26 cellular contexts compared by ENCODE assay signal in genomic region chr10:132439025-132439388, GRCh38. TPM values are rescaled to one million over a fixed set of nuclear protein-coding genes. Genes with fewer than 3 reads are reported as not detected.
DNase-seq lines count a peak whose midpoint lies in the region; TF ChIP-seq lines count a peak whose summit lies in the region.
"Had no signal": no experiment of that assay in that cellular context is flagged by ENCODE, and none has a peak within 500 bp of the region (broad histone marks: within the 10 kb centered on the region; RNA-seq: fewer than 3 reads in every experiment).

No MANE protein-coding gene starts in this region.

- H3K4ac ChIP-seq in mesenchymal stem cell (ENCODE audit: low read depth in 1 of 2, low read length in 2 of 2) = peak overlapping the region; percentile 58 to 62

- peak overlapping the region; percentile 29 for H2AFZ ChIP-seq in mesenchymal stem cell (ENCODE audit: low read depth, low read length)
- H2AFZ ChIP-seq: PC-9 had no signal

- H3K14ac ChIP-seq in mesenchymal stem cell (ENCODE audit: low read length in 2 of 2) = peak overlapping the region in 1 of 2 experiments; percentile 80

- no peak overlapping the region for H3K4me3 ChIP-seq in mesenchymal stem cell (ENCODE audit: insufficient read depth in 1 of 2, low read depth in 1 of 2, low read length in 2 of 2)
- H3K4me3 ChIP-seq in spleen = no peak overlapping the region
- H3K4me3 ChIP-seq: body of pancreas, esophagus muscularis mucosa, PC-9, SJSA1, thoracic aorta had no signal

- peak overlapping the region; percentile 89 to 95 for H3K18ac ChIP-seq in mesenchymal stem cell (ENCODE audit: low read depth in 1 of 2, low read length in 2 of 2)

- H3K4me1 Mint-ChIP-seq in activated CD4-positive, alpha-beta T cell treated with anti-CD3 and anti-CD28 coated beads, Interleukin-2, amount 10 ng/mL, durations not matched to agents 7 days and 5 days = peaks cover 12% of the 10 kb centered on the region

- H4K8ac ChIP-seq in mesenchymal stem cell (ENCODE audit: low read length) = peak overlapping the region; percentile 92

- 43% methylated on average over 6 of the region's 6 CpGs for WGBS in mesenchymal stem cell
- 51 to 73% (median 67%) methylated on average over 2 to 6 of the region's 6 CpGs for WGBS in spleen, 5 donors

- no peak overlapping the region for H3K4me2 ChIP-seq in mesenchymal stem cell (ENCODE audit: low read length, poor library complexity, severe bottlenecking)
- H3K4me2 ChIP-seq: PC-9 had no signal

- TF ChIP-seq POLR2A in spleen (IDR thresholded peaks at IDR 0.05) = no peak

- peaks cover 5% of the 10 kb centered on the region for H3K9me3 Mint-ChIP-seq in activated CD4-positive, alpha-beta T cell treated with anti-CD3 and anti-CD28 coated beads, Interleukin-2, amount 10 ng/mL, durations not matched to agents 7 days and 5 days
- H3K9me3 Mint-ChIP-seq: activated T-helper 2 cell treated with anti-CD3 and anti-CD28 coated beads, Interferon-gamma antibody, Interleukin-2, Interleukin-4, amounts not matched to agents 10 μg/mL and 5 μg/mL and 100 μg/mL, durations not matched to agents 14 hours and 24 hours and 36 hours had no signal

- CTCF ChIA-PET in activated CD4-positive, alpha-beta T cell treated with anti-CD3 and anti-CD28 coated beads, Interleukin-2, amount 10 ng/mL, durations not matched to agents 7 days and 5 days (lab: Charles Lee) = interaction anchor here (1.5 kb wide), 1 partner anchor 19 kb away, joined by 3 read pairs; no protein-coding TSS in a partner anchor

- DNase-seq in activated CD4-positive, alpha-beta T cell treated with anti-CD3 and anti-CD28 coated beads, Interleukin-2, amount 10 ng/mL, durations not matched to agents 7 days and 5 days = no peak
- DNase-seq in activated CD4-positive, alpha-beta T cell treated with anti-CD3 and anti-CD28 coated beads for 4 hours = no peak
- no peak for DNase-seq in mesenchymal stem cell
- DNase-seq in spleen = peak; percentile 82
- no peak for DNase-seq in SKM-1 treated with dmso at 0.1 percent for 144 hours (lab: John Stamatoyannopoulos, UW; ENCODE audit: unreplicated experiment)
- DNase-seq in NCI-H446 (lab: John Stamatoyannopoulos, UW) = no peak
- no peak for DNase-seq in AML-193 (lab: John Stamatoyannopoulos, UW)
- DNase-seq: activated CD8-positive, alpha-beta memory T cell treated with anti-CD3 and anti-CD28 coated beads, Interleukin-2, amount 50 U/mL, for 48 hours; body of pancreas; GF-D8; H9; NCI-H1092 treated with DMSO at 0.1 percent for 48 hours; NCI-H2081; NCI-H446 treated with DMSO at 0.1 percent for 48 hours; PC-9; small intestine; stimulated activated CD4-positive, alpha-beta T cell treated with anti-CD3 and anti-CD28 coated beads, Interleukin-2, amount 100 ng/mL, for 48 hours; stimulated activated naive CD4-positive, alpha-beta T cell had no signal

- H3K4me1 ChIP-seq in mesenchymal stem cell (ENCODE audit: control insufficient read depth, insufficient read depth, low read depth, low read length) (peaks cover 28% of the 10 kb centered on the region), spleen (peaks cover 8 to 62% (median 45%) of the 10 kb centered on the region in 6 donors)
- H3K4me1 ChIP-seq: SJSA1 had no signal

- intact Hi-C loops in spleen (cut with DNase I; ENCODE audit: low total_unique reads) = no loop called here

- H3K27me3 Mint-ChIP-seq in activated CD4-positive, alpha-beta T cell treated with anti-CD3 and anti-CD28 coated beads, Interleukin-2, amount 10 ng/mL, durations not matched to agents 7 days and 5 days = no peaks in the 10 kb centered on the region
- H3K27me3 Mint-ChIP-seq: natural killer cell treated with Interleukin-12 subunit alpha and Interleukin-12 subunit beta and Interleukin-15 and Interleukin-18, amount 100 ng/mL, for 72 hours; progenitor cell of endocrine pancreas had no signal

- H3K36me3 ChIP-seq in mesenchymal stem cell (ENCODE audit: control insufficient read depth in 1 of 2, insufficient read depth in 2 of 2, low read depth in 1 of 2, low read length in 2 of 2) (peaks cover 0 to 10% of the 10 kb centered on the region in 2 experiments), spleen (no peaks in the 10 kb centered on the region)
- H3K36me3 ChIP-seq: esophagus muscularis mucosa, SJSA1, thoracic aorta had no signal

- H3K9me3 ChIP-seq in mesenchymal stem cell (ENCODE audit: control insufficient read depth, low read length) (no peaks in the 10 kb centered on the region), spleen (no peaks in the 10 kb centered on the region)
- H3K9me3 ChIP-seq: body of pancreas, esophagus muscularis mucosa, SJSA1, thoracic aorta had no signal

- peak overlapping the region; percentile 57 for H3K27ac Mint-ChIP-seq in activated CD4-positive, alpha-beta T cell treated with anti-CD3 and anti-CD28 coated beads, Interleukin-2, amount 10 ng/mL, durations not matched to agents 7 days and 5 days
- H3K27ac Mint-ChIP-seq: activated T-helper 2 cell treated with anti-CD3 and anti-CD28 coated beads, Interferon-gamma antibody, Interleukin-2, Interleukin-4, amounts not matched to agents 10 μg/mL and 5 μg/mL and 100 μg/mL, durations not matched to agents 14 hours and 24 hours and 36 hours; progenitor cell of endocrine pancreas had no signal

- peak overlapping the region; percentile 52 to 77 for H2BK12ac ChIP-seq in mesenchymal stem cell (ENCODE audit: low read length in 2 of 2)

- H3K9ac ChIP-seq in mesenchymal stem cell (ENCODE audit: low read length) = no peak overlapping the region

- H3K36me3 Mint-ChIP-seq in activated CD4-positive, alpha-beta T cell treated with anti-CD3 and anti-CD28 coated beads, Interleukin-2, amount 10 ng/mL, durations not matched to agents 7 days and 5 days (ENCODE audit: low read depth) = no peaks in the 10 kb centered on the region
- H3K36me3 Mint-ChIP-seq: natural killer cell treated with Interleukin-12 subunit alpha and Interleukin-12 subunit beta and Interleukin-15 and Interleukin-18, amount 100 ng/mL, for 72 hours had no signal

- peak overlapping the region in 1 of 2 experiments; percentile 46 for H3K23ac ChIP-seq in mesenchymal stem cell (ENCODE audit: low read length in 2 of 2)

- H2BK15ac ChIP-seq in mesenchymal stem cell (ENCODE audit: low read depth, poor library complexity, severe bottlenecking) = peak overlapping the region; percentile 45

- no peak overlapping the region for H2BK5ac ChIP-seq in mesenchymal stem cell (ENCODE audit: low read depth, low read length, poor library complexity, severe bottlenecking)

- H2AK5ac ChIP-seq in mesenchymal stem cell (ENCODE audit: low read length, severe bottlenecking) = no peak overlapping the region

- POLR2A ChIA-PET in activated CD4-positive, alpha-beta T cell treated with anti-CD3 and anti-CD28 coated beads, Interleukin-2, amount 10 ng/mL, durations not matched to agents 7 days and 5 days (lab: Charles Lee) = no interaction called here

- no peak for TF ChIP-seq CTCF in spleen (IDR thresholded peaks at IDR 0.05 in 8 of 11, conservative IDR thresholded peaks at IDR 0.05 in 3 of 11)

- no peak overlapping the region for H3K4me3 Mint-ChIP-seq in activated CD4-positive, alpha-beta T cell treated with anti-CD3 and anti-CD28 coated beads, Interleukin-2, amount 10 ng/mL, durations not matched to agents 7 days and 5 days
- H3K4me3 Mint-ChIP-seq: H9; natural killer cell treated with Interleukin-12 subunit alpha and Interleukin-12 subunit beta and Interleukin-15 and Interleukin-18, amount 100 ng/mL, for 72 hours had no signal

- peak overlapping the region; percentile 21 for H2BK120ac ChIP-seq in mesenchymal stem cell (ENCODE audit: low read depth, low read length)

- H3K27ac ChIP-seq in cingulate gyrus (ENCODE audit: low read depth, low read length) (peak overlapping the region; percentile 60), mesenchymal stem cell (ENCODE audit: low read length, poor library complexity, severe bottlenecking) (no peak overlapping the region), spleen (peak overlapping the region in 7 of 8 donors; percentile 36 to 81 (median 72))
- H3K27ac ChIP-seq: 22Rv1, body of pancreas, esophagus muscularis mucosa, PC-9, SJSA1, thoracic aorta had no signal

- H3K27me3 ChIP-seq in mesenchymal stem cell (ENCODE audit: control insufficient read depth in 1 of 2, insufficient read depth in 1 of 2, low read length in 2 of 2) (no peaks in the 10 kb centered on the region), spleen (replicated peaks in 1 of 7) (no peaks in the 10 kb centered on the region)
- H3K27me3 ChIP-seq: body of pancreas, esophagus muscularis mucosa, SJSA1 had no signal

- H4K91ac ChIP-seq in mesenchymal stem cell (ENCODE audit: low read length) = peak overlapping the region; percentile 83

- H3K79me1 ChIP-seq in mesenchymal stem cell (replicated peaks; ENCODE audit: low read length, poor library complexity, severe bottlenecking) = no peaks in the 10 kb centered on the region

RNA-seq across cellular contexts. Expression of gene PWWP2B, which starts 42.0 kb away (rescaled TPM):
- 1 to 10 TPM; 8.1 to 9.3 TPM for total RNA-seq in activated CD4-positive, alpha-beta T cell treated with anti-CD3 and anti-CD28 coated beads, Interleukin-2, amount 10 ng/mL, durations not matched to agents 7 days and 5 days
- polyA plus RNA-seq in mesenchymal stem cell (2013, experiment 1 of 2) = 9.8 TPM
- polyA plus RNA-seq in mesenchymal stem cell (2013, experiment 2 of 2) = 9.5 TPM
- 10 to 100 TPM; 24.8 to 41.7 (median 28.1) TPM for total RNA-seq in spleen
- polyA plus RNA-seq in spleen = 10 to 100 TPM; 22.5 to 50.0 (median 27.8) TPM
